Comparison of ENCODE assay signal across 9 cellular contexts in the genomic region with DNA sequence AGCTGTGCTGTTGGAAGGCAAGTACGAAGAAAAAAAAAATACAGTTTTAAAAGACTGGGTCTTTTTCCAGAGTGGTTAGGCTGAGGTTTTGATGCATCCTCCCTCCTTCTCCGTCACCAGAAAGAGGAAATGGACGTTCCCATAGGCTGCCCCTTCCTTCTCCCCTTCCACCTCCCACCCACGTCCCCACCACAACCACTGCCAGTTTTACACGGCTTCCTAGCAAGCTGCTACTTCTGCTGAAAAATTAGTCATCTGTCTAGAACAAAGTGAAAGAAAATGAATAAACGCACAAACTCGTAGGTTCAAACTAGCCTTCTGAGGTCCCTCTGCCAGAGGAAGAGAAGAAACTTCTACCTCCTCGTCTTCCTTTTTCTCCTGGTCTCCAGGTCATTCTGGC.
DNase-seq lines count a peak whose midpoint lies in the region; ATAC-seq lines count a peak whose summit lies in the region.
"Had no signal": no experiment of that assay in that cellular context is flagged by ENCODE, and none has a peak within 500 bp of the region (broad histone marks: within the 10 kb centered on the region; RNA-seq: fewer than 3 reads in every experiment).

No MANE protein-coding gene starts in this region.

- peak overlapping the region; percentile 73 for H3K27ac Mint-ChIP-seq in T-helper 2 cell treated with Interferon-gamma antibody and Interleukin-4, amounts not matched to agents 5 μg/mL and 100 μg/mL, for 36 hours
- peak overlapping the region; percentile 41 to 88 for H3K27ac Mint-ChIP-seq in effector memory CD8-positive, alpha-beta T cell

- peaks cover 38% of the 10 kb centered on the region for H3K36me3 Mint-ChIP-seq in T-helper 2 cell treated with Interferon-gamma antibody and Interleukin-4, amounts not matched to agents 5 μg/mL and 100 μg/mL, for 36 hours (ENCODE audit: low read depth)
- H3K36me3 Mint-ChIP-seq in effector memory CD8-positive, alpha-beta T cell (ENCODE audit: insufficient read depth) = peaks cover 27% of the 10 kb centered on the region

- peaks cover 16% of the 10 kb centered on the region for H3K4me1 Mint-ChIP-seq in T-helper 2 cell treated with Interferon-gamma antibody and Interleukin-4, amounts not matched to agents 5 μg/mL and 100 μg/mL, for 36 hours (ENCODE audit: low read depth)
- peaks cover 0 to 9% of the 10 kb centered on the region in 2 donors for H3K4me1 Mint-ChIP-seq in effector memory CD8-positive, alpha-beta T cell (ENCODE audit: low read depth in 2 of 2)

- no peaks in the 10 kb centered on the region for H3K9me3 Mint-ChIP-seq in T-helper 2 cell treated with Interferon-gamma antibody and Interleukin-4, amounts not matched to agents 5 μg/mL and 100 μg/mL, for 36 hours
- H3K9me3 Mint-ChIP-seq in effector memory CD8-positive, alpha-beta T cell = no peaks in the 10 kb centered on the region

- H3K4me3 Mint-ChIP-seq in T-helper 2 cell treated with Interferon-gamma antibody and Interleukin-4, amounts not matched to agents 5 μg/mL and 100 μg/mL, for 36 hours = peak overlapping the region; percentile 5
- H3K4me3 Mint-ChIP-seq in effector memory CD8-positive, alpha-beta T cell = peak overlapping the region in 1 of 2 donors; percentile 10

- DNase-seq in SIG-M5 treated with dmso at 0.1 percent for 504 hours (lab: John Stamatoyannopoulos, UW; ENCODE audit: unreplicated experiment) (peak; percentile 45), SIG-M5 (lab: John Stamatoyannopoulos, UW) (no peak), SW480 (ENCODE audit: low spot score) (no peak)
- peak; percentile 83 for DNase-seq in T-helper 2 cell treated with Interferon-gamma antibody and Interleukin-4, amounts not matched to agents 5 μg/mL and 100 μg/mL, for 36 hours (ENCODE audit: low spot score)
- DNase-seq in effector memory CD8-positive, alpha-beta T cell = no peak
- peak; percentile 25 to 33 for DNase-seq in stimulated activated CD8-positive, alpha-beta memory T cell treated with anti-CD3 and anti-CD28 coated beads, Interleukin-7, amount 100 ng/mL, for 4 hours (ENCODE audit: low read depth in 2 of 2)
- DNase-seq: NCI-H526 had no signal

- no peaks in the 10 kb centered on the region for H3K27me3 Mint-ChIP-seq in T-helper 2 cell treated with Interferon-gamma antibody and Interleukin-4, amounts not matched to agents 5 μg/mL and 100 μg/mL, for 36 hours (ENCODE audit: low read depth)
- no peaks in the 10 kb centered on the region for H3K27me3 Mint-ChIP-seq in effector memory CD8-positive, alpha-beta T cell

- peak; percentile 16 for ATAC-seq in effector memory CD8-positive, alpha-beta T cell (replicated peaks)
- ATAC-seq in GM18519 (IDR thresholded peaks at IDR 0.05; ENCODE audit: low FRiP score, unreplicated experiment) (no peak), GM18907 (IDR thresholded peaks at IDR 0.05; ENCODE audit: unreplicated experiment) (no peak)

Comparison
In these comparisons a context has a peak if more than half of its experiments do, and no peak if none do; other contexts are left out.
1. DNase-seq: peak in SIG-M5 treated with dmso at 0.1 percent for 504 hours (single experiment), T-helper 2 cell treated with Interferon-gamma antibody and Interleukin-4, amounts not matched to agents 5 μg/mL and 100 μg/mL, for 36 hours (single experiment) and stimulated activated CD8-positive, alpha-beta memory T cell treated with anti-CD3 and anti-CD28 coated beads, Interleukin-7, amount 100 ng/mL, for 4 hours (2 of 2); none in SIG-M5 (single experiment), effector memory CD8-positive, alpha-beta T cell (0 of 3) and SW480 (single experiment).